In the genomic region with DNA sequence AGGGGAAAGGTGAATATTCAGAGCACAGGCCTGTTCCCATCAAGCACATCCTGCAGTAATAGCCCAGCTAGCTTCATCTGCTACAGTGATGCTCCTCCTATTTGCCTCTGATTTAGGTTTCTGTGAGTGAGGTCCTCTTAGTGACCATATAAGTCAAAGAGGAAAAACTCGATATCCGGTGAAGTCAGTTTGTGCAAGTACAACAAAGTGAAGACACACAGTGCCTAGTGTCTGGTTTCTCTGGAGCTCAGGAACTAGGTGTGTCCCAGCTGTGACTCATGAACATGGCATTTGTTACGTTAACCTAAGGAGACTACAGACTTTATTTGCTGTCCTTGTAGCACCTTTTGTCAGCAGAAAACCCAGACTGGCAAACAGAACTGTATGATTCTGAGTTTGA, we compare ENCODE assay signal across 11 cellular contexts. TPM values are rescaled to one million over a fixed set of nuclear protein-coding genes. Genes with fewer than 3 reads are reported as not detected.
DNase-seq lines count a peak whose midpoint lies in the region; ATAC-seq, FAIRE-seq and TF ChIP-seq lines count a peak whose summit lies in the region.
"Had no signal": no experiment of that assay in that cellular context is flagged by ENCODE, and none has a peak within 500 bp of the region (broad histone marks: within the 10 kb centered on the region; RNA-seq: fewer than 3 reads in every experiment).

No MANE protein-coding gene starts in this region.

- peak; percentile 97 for FAIRE-seq in A549 (lab: Jason Lieb, UNC)

- peak; percentile 61 to 81; a peak in 3 of 5 replicates for TF ChIP-seq EP300 in A549 (IDR thresholded peaks at IDR 0.05)

- peaks cover 30% of the 10 kb centered on the region for H3K9me3 ChIP-seq in A549
- H3K9me3 ChIP-seq in HUES48 (ENCODE audit: control insufficient read depth, insufficient read depth, low read length): peaks cover 2% of the 10 kb centered on the region; the same call in 1 of the 2 replicates
- H3K9me3 ChIP-seq in body of pancreas: no peaks in the 10 kb centered on the region

- intact Hi-C loops in body of pancreas (cut with DNase I) (no loop called here), left colon (cut with DNase I, micrococcal nuclease) (no loop called here), dorsolateral prefrontal cortex (cut with DNase I) (no loop called here)

- DNase-seq in A549 (ENCODE audit: low read depth in 1 of 2, low spot score in 1 of 2): peak; percentile 85 to 99
- DNase-seq in body of pancreas: peak in 3 of 4 donors; percentile 43 to 69 (median 45)
- peak in 1 of 2 donors; percentile 75 for DNase-seq in left colon
- DNase-seq in dorsolateral prefrontal cortex: no peak
- no peak for DNase-seq in AML-193 (lab: John Stamatoyannopoulos, UW)
- DNase-seq in OCI-M1 (lab: John Stamatoyannopoulos, UW): no peak
- DNase-seq: T-cell had no signal

- peak; percentile 30 to 41; a peak in 3 of 5 replicates for TF ChIP-seq RAD21 in A549 (conservative IDR thresholded peaks at IDR 0.05 in 1 of 2, IDR thresholded peaks at IDR 0.05 in 1 of 2)

- H3K27ac ChIP-seq in A549: peak overlapping the region; percentile 95 to 98
- peak overlapping the region; percentile 83 for H3K27ac ChIP-seq in HUES48 (ENCODE audit: low read depth, low read length)
- peak overlapping the region; percentile 12 to 60 (median 44) for H3K27ac ChIP-seq in body of pancreas
- H3K27ac ChIP-seq in dorsolateral prefrontal cortex: no peak overlapping the region
- H3K27ac ChIP-seq: BLaER1 had no signal

- H3K9ac ChIP-seq in HUES48 (ENCODE audit: low read depth, low read length): peak overlapping the region; percentile 22; the same call in 1 of the 2 replicates
- H3K9ac ChIP-seq: BLaER1 had no signal

- ATAC-seq in A549 (peak; percentile 96 to 98), body of pancreas (peak; percentile 92), left colon (peak; percentile 99), GM18517 (IDR thresholded peaks at IDR 0.05; ENCODE audit: unreplicated experiment) (no peak)
- ATAC-seq: activated T-helper 17 cell treated with anti-CD3 and anti-CD28 coated beads, Interleukin-2, amount 50 U/mL, for 72 hours; T-cell had no signal

- 9% methylated on average over 3 of the region's 3 CpGs for WGBS in A549 (ENCODE audit: missing lambda C conversion rate)
- WGBS in body of pancreas, 2 donors: 51 to 53% methylated on average over 3 of the region's 3 CpGs

- POLR2A ChIA-PET in A549 (lab: Yijun Ruan, JAX): interaction anchor here (0.7 to 1.9 kb wide), 10 partner anchors 9 to 41 kb away, joined by 3 to 13 read pairs (median 4); a partner anchor contains a TSS

- H3K36me3 ChIP-seq in HUES48 (ENCODE audit: control insufficient read depth, insufficient read depth, low read length) (no peaks in the 10 kb centered on the region), body of pancreas (replicated peaks in 1 of 2; ENCODE audit: insufficient read depth in 1 of 2, low read depth in 2 of 2) (no peaks in the 10 kb centered on the region)
- H3K36me3 ChIP-seq: BLaER1 had no signal

- CTCF ChIA-PET in A549 (lab: Yijun Ruan, JAX): interaction anchor here (0.6 to 2.0 kb wide), 9 partner anchors 10 to 281 kb away, joined by 3 to 6 read pairs (median 4); a partner anchor contains a TSS

- H3K27me3 ChIP-seq in HUES48 (ENCODE audit: control insufficient read depth, insufficient read depth, low read length) (no peaks in the 10 kb centered on the region), body of pancreas (no peaks in the 10 kb centered on the region), dorsolateral prefrontal cortex (peaks cover 0 to 16% (median 0%) of the 10 kb centered on the region in 45 donors)
- H3K27me3 ChIP-seq: BLaER1 had no signal

- TF ChIP-seq CTCF in A549 (IDR thresholded peaks at IDR 0.05): no peak
- TF ChIP-seq CTCF in body of pancreas (IDR thresholded peaks at IDR 0.05): no peak
- no peak for TF ChIP-seq CTCF in dorsolateral prefrontal cortex (IDR thresholded peaks at IDR 0.05 in 54 of 56, conservative IDR thresholded peaks at IDR 0.05 in 2 of 56; ENCODE audit: low read depth in 1 of 56, partially characterized antibody in 56 of 56)

- peak overlapping the region; percentile 50 for H3K4me2 ChIP-seq in A549
- H3K4me2 ChIP-seq: BLaER1 had no signal

- H3K4me3 ChIP-seq in A549 (no peak overlapping the region), HUES48 (ENCODE audit: low read depth, low read length) (no peak overlapping the region), body of pancreas (no peak overlapping the region), dorsolateral prefrontal cortex (no peak overlapping the region)
- H3K4me3 ChIP-seq: BLaER1 had no signal

- TF ChIP-seq POLR2A in A549 (IDR thresholded peaks at IDR 0.05; ENCODE audit: low read length) (no peak), body of pancreas (IDR thresholded peaks at IDR 0.05) (no peak)

- H3K4me1 ChIP-seq in A549: peaks cover 56% of the 10 kb centered on the region
- peaks cover 41% of the 10 kb centered on the region for H3K4me1 ChIP-seq in HUES48 (ENCODE audit: control insufficient read depth, insufficient read depth, low read length)
- peaks cover 10% of the 10 kb centered on the region for H3K4me1 ChIP-seq in body of pancreas
- H3K4me1 ChIP-seq: BLaER1 had no signal

TF ChIP-seq in A549, 52 proteins besides CTCF, POLR2A, EP300 and RAD21:
- TF ChIP-seq MAFK (IDR thresholded peaks at IDR 0.05; ENCODE audit: partially characterized antibody) (peak; percentile 87), CBX8 (IDR thresholded peaks at IDR 0.05) (no peak), ZSCAN20 (CRISPR knock-in tag; IDR thresholded peaks at IDR 0.05) (no peak), FOSL2 (IDR thresholded peaks at IDR 0.05) (peak; percentile 64; the same call in 1 of the 2 replicates), FOSL2 (CRISPR knock-in tag; IDR thresholded peaks at IDR 0.05) (peak; percentile 91), GATA3 (IDR thresholded peaks at IDR 0.05; ENCODE audit: borderline replicate concordance) (peak; percentile 83; the same call in 1 of the 2 replicates), HOXB5 (CRISPR knock-in tag; IDR thresholded peaks at IDR 0.05) (no peak), PHF8 (IDR thresholded peaks at IDR 0.05; ENCODE audit: borderline replicate concordance, low read depth) (no peak), CEBPB (IDR thresholded peaks at IDR 0.05) (peak; percentile 53 to 80; a peak in 3 of 4 replicates), KDM5A (IDR thresholded peaks at IDR 0.05) (no peak), EHMT2 (IDR thresholded peaks at IDR 0.05; ENCODE audit: low read depth) (no peak), ZC3H11A (IDR thresholded peaks at IDR 0.05) (no peak), BHLHE40 (IDR thresholded peaks at IDR 0.05; ENCODE audit: low read depth, low read length) (no peak), SMC3 (IDR thresholded peaks at IDR 0.05) (no peak), JUNB (IDR thresholded peaks at IDR 0.05) (peak; percentile 79), JUN (IDR thresholded peaks at IDR 0.05) (peak in 1 of 2 experiments; percentile 58; a peak in 2 of 5 replicates)
- TF ChIP-seq, protein P1, sequence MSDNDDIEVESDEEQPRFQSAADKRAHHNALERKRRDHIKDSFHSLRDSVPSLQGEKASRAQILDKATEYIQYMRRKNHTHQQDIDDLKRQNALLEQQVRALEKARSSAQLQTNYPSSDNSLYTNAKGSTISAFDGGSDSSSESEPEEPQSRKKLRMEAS (IDR thresholded peaks at IDR 0.05): peak; percentile 61
- TF ChIP-seq, protein P2, sequence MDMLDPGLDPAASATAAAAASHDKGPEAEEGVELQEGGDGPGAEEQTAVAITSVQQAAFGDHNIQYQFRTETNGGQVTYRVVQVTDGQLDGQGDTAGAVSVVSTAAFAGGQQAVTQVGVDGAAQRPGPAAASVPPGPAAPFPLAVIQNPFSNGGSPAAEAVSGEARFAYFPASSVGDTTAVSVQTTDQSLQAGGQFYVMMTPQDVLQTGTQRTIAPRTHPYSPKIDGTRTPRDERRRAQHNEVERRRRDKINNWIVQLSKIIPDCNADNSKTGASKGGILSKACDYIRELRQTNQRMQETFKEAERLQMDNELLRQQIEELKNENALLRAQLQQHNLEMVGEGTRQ (IDR thresholded peaks at IDR 0.05): no peak
- TF ChIP-seq, protein P3, sequence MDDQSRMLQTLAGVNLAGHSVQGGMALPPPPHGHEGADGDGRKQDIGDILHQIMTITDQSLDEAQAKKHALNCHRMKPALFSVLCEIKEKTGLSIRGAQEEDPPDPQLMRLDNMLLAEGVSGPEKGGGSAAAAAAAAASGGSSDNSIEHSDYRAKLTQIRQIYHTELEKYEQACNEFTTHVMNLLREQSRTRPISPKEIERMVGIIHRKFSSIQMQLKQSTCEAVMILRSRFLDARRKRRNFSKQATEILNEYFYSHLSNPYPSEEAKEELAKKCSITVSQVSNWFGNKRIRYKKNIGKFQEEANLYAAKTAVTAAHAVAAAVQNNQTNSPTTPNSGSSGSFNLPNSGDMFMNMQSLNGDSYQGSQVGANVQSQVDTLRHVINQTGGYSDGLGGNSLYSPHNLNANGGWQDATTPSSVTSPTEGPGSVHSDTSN (IDR thresholded peaks at IDR 0.05): 0 out of 2 replicates have a peak, but pooled peaks have one; percentile 50
- TF ChIP-seq, protein P4, sequence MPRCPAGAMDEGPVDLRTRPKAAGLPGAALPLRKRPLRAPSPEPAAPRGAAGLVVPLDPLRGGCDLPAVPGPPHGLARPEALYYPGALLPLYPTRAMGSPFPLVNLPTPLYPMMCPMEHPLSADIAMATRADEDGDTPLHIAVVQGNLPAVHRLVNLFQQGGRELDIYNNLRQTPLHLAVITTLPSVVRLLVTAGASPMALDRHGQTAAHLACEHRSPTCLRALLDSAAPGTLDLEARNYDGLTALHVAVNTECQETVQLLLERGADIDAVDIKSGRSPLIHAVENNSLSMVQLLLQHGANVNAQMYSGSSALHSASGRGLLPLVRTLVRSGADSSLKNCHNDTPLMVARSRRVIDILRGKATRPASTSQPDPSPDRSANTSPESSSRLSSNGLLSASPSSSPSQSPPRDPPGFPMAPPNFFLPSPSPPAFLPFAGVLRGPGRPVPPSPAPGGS (IDR thresholded peaks at IDR 0.05): peak; percentile 75; the same call in 1 of the 3 replicates
TF ChIP-seq in A549: peak in this region for 9.

RNA-seq across cellular contexts. Expression of a gene that starts 33.9 kb away (rescaled TPM):
- polyA plus RNA-seq in A549 (2011; rRNA removed) (67.1 and 87.4 TPM in 2 replicates), A549 (2017; fragmentation: RNase III; extraction: RNeasy Plus Mini Kit Qiagen cat#74134 plus additional on column Dnase treatment) (33.2 to 34.3 TPM (median 33.5 TPM) in 3 replicates)
- polyA plus RNA-seq in A549 (2012; cell fraction: cytosol; rRNA removed): 41.2 and 42.5 TPM in 2 replicates
- 54.7 and 61.3 TPM in 2 replicates for polyA plus RNA-seq in A549 (2012; cell fraction: nucleus; rRNA removed)
- polyA minus RNA-seq in A549 (2011; rRNA and poly(A)+ RNA removed): 40.1 and 44.8 TPM in 2 replicates
- total RNA-seq in body of pancreas (10 to 100 TPM in 1 of 2 donors, under 1 TPM in 1; 0.66 to 19.7 TPM), left colon (10 to 100 TPM; 16.8 to 24.8 TPM), dorsolateral prefrontal cortex (10 to 100 TPM in 56 of 120 experiments, 1 to 10 TPM in 64; 3.0 to 39.8 (median 9.7) TPM)

Comparison
In these comparisons a context has a peak if more than half of its experiments do, and no peak if none do; other contexts are left out.
1. DNase-seq: peak in A549 (2 of 2) and body of pancreas (3 of 4); none in dorsolateral prefrontal cortex (0 of 10), AML-193 (0 of 2) and OCI-M1 (single experiment).
2. H3K27ac ChIP-seq: peak in A549 (2 of 2), HUES48 (single experiment) and body of pancreas (4 of 4); none in dorsolateral prefrontal cortex (0 of 59).